ENCODE assay signal across 1 cellular context in genomic region chrY:6947695-6948094, GRCh38.
TF ChIP-seq lines count a peak whose summit lies in the region.

No MANE protein-coding gene starts in this region.

TF ChIP-seq in HepG2, 621 proteins besides CTCF, POLR2A, EP300 and RAD21:
- TF ChIP-seq FOXC1 (CRISPR knock-in tag; IDR thresholded peaks at IDR 0.05; ENCODE audit: borderline replicate concordance): no peak
- TF ChIP-seq STAG1 (CRISPR knock-in tag; IDR thresholded peaks at IDR 0.05): peak; percentile 16; the same call in 1 of the 2 replicates
